ENCODE assay signal across 1 cellular context in the genomic region with DNA sequence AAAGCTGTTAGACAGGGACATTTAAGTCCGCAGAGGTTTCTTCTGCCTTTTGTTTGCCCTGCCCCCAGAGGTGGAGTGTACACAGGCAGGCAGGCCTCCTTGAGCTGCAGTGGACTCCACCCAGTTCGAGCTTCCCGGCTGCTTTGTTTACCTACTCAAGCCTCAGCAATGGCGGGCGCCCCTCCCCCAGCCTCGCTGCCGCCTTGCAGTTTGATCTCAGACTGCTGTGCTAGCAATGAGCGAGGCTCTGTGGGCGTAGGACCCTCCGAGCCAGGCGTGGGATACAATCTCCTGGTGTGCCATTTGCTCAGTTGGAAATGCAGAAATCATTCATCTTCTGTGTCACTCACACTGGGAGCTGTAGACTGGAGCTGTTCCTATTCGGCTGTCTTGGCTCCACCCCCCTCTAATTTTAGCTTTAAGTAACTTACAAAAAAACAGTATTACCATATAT.
TF ChIP-seq lines count a peak whose summit lies in the region.

No MANE protein-coding gene starts in this region.

TF ChIP-seq in HepG2, 621 proteins besides CTCF, POLR2A, EP300 and RAD21 (continued from another document):
- TF ChIP-seq, protein P1, sequence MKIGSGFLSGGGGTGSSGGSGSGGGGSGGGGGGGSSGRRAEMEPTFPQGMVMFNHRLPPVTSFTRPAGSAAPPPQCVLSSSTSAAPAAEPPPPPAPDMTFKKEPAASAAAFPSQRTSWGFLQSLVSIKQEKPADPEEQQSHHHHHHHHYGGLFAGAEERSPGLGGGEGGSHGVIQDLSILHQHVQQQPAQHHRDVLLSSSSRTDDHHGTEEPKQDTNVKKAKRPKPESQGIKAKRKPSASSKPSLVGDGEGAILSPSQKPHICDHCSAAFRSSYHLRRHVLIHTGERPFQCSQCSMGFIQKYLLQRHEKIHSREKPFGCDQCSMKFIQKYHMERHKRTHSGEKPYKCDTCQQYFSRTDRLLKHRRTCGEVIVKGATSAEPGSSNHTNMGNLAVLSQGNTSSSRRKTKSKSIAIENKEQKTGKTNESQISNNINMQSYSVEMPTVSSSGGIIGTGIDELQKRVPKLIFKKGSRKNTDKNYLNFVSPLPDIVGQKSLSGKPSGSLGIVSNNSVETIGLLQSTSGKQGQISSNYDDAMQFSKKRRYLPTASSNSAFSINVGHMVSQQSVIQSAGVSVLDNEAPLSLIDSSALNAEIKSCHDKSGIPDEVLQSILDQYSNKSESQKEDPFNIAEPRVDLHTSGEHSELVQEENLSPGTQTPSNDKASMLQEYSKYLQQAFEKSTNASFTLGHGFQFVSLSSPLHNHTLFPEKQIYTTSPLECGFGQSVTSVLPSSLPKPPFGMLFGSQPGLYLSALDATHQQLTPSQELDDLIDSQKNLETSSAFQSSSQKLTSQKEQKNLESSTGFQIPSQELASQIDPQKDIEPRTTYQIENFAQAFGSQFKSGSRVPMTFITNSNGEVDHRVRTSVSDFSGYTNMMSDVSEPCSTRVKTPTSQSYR (CRISPR knock-in tag; IDR thresholded peaks at IDR 0.05; ENCODE audit: borderline replicate concordance): peak; percentile 69; the same call in 1 of the 2 replicates
- TF ChIP-seq FOXA3 (CRISPR knock-in tag; IDR thresholded peaks at IDR 0.05): peak; percentile 39; the same call in 1 of the 2 replicates
